15 cellular contexts compared by ENCODE assay signal in genomic region chr19:52533901-52534300, GRCh38. TPM values are rescaled to one million over a fixed set of nuclear protein-coding genes. Genes with fewer than 3 reads are reported as not detected.
DNase-seq lines count a peak whose midpoint lies in the region; ATAC-seq and TF ChIP-seq lines count a peak whose summit lies in the region.
"Had no signal": no experiment of that assay in that cellular context is flagged by ENCODE, and none has a peak within 500 bp of the region (broad histone marks: within the 10 kb centered on the region; RNA-seq: fewer than 3 reads in every experiment).

No MANE protein-coding gene starts in this region.

- peak overlapping the region in 2 of 4 donors; percentile 37 to 52 for H3K27ac ChIP-seq in body of pancreas
- no peak overlapping the region for H3K27ac ChIP-seq in lower lobe of right lung
- peak overlapping the region; percentile 75 for H3K27ac ChIP-seq in subcutaneous abdominal adipose tissue (ENCODE audit: low read depth, low read length)

- no peak for DNase-seq in activated naive CD4-positive, alpha-beta T cell treated with anti-CD3 and anti-CD28 coated beads, Interleukin-2, amount 10 ng/mL, durations not matched to agents 7 days and 5 days
- DNase-seq in activated naive CD4-positive, alpha-beta T cell treated with anti-CD3 and anti-CD28 coated beads, Interleukin-2, amount 50 U/mL, for 72 hours (ENCODE audit: low spot score in 2 of 2): no peak
- DNase-seq in body of pancreas: peak in 2 of 4 donors; percentile 24 to 38
- DNase-seq in lower lobe of right lung: peak; percentile 51
- no peak for DNase-seq in NCI-H2171 (lab: John Stamatoyannopoulos, UW)
- no peak for DNase-seq in activated T-cell treated with anti-CD3 and anti-CD28 coated beads, Interleukin-2, amount 50 U/mL, for 48 hours
- DNase-seq: activated CD8-positive, alpha-beta memory T cell treated with anti-CD3 and anti-CD28 coated beads for 24 hours; activated naive CD4-positive, alpha-beta T cell treated with Interleukin-2 at 50 U/mL for 16 hours; NCI-H2029 treated with DMSO at 0.1 percent for 48 hours; NCI-H774; small intestine had no signal

- no peaks in the 10 kb centered on the region for H3K27me3 Mint-ChIP-seq in activated naive CD4-positive, alpha-beta T cell treated with anti-CD3 and anti-CD28 coated beads, Interleukin-2, amount 10 ng/mL, durations not matched to agents 7 days and 5 days
- H3K27me3 Mint-ChIP-seq: central memory CD8-positive, alpha-beta T cell had no signal

- no peaks in the 10 kb centered on the region for H3K27me3 ChIP-seq in body of pancreas
- H3K27me3 ChIP-seq in lower lobe of right lung (ENCODE audit: low read depth): no peaks in the 10 kb centered on the region
- no peaks in the 10 kb centered on the region for H3K27me3 ChIP-seq in subcutaneous abdominal adipose tissue (ENCODE audit: control insufficient read depth in 5 of 5, insufficient read depth in 4 of 5, low read length in 5 of 5)

- peaks cover 25% of the 10 kb centered on the region for H3K9me3 Mint-ChIP-seq in activated naive CD4-positive, alpha-beta T cell treated with anti-CD3 and anti-CD28 coated beads, Interleukin-2, amount 10 ng/mL, durations not matched to agents 7 days and 5 days
- H3K9me3 Mint-ChIP-seq in activated naive CD4-positive, alpha-beta T cell treated with anti-CD3 and anti-CD28 coated beads, Interleukin-2, amount 50 U/mL, for 72 hours: peaks cover 0 to 9% of the 10 kb centered on the region in 2 donors
- H3K9me3 Mint-ChIP-seq: central memory CD8-positive, alpha-beta T cell had no signal

- peaks cover 44% of the 10 kb centered on the region for H3K4me1 Mint-ChIP-seq in activated naive CD4-positive, alpha-beta T cell treated with anti-CD3 and anti-CD28 coated beads, Interleukin-2, amount 10 ng/mL, durations not matched to agents 7 days and 5 days

- no peak overlapping the region for H3K9ac ChIP-seq in subcutaneous abdominal adipose tissue (ENCODE audit: low read length in 5 of 5)

- intact Hi-C loops in body of pancreas (cut with DNase I) (no loop called here), lower lobe of right lung (cut with DNase I) (no loop called here)

- ATAC-seq in activated naive CD4-positive, alpha-beta T cell treated with anti-CD3 and anti-CD28 coated beads, Interleukin-2, amount 50 U/mL, for 72 hours: no peak
- ATAC-seq in body of pancreas (peak; percentile 31), lower lobe of right lung (peak; percentile 45 to 76), HG03280 (IDR thresholded peaks at IDR 0.05; ENCODE audit: unreplicated experiment) (no peak)
- ATAC-seq: HCT116 had no signal

- no peaks in the 10 kb centered on the region for H3K9me3 ChIP-seq in body of pancreas
- H3K9me3 ChIP-seq in lower lobe of right lung: no peaks in the 10 kb centered on the region
- H3K9me3 ChIP-seq in subcutaneous abdominal adipose tissue (ENCODE audit: control insufficient read depth in 5 of 5, low read length in 5 of 5): no peaks in the 10 kb centered on the region

- no peak for TF ChIP-seq POLR2A in body of pancreas (IDR thresholded peaks at IDR 0.05)

- TF ChIP-seq CTCF in body of pancreas (IDR thresholded peaks at IDR 0.05): no peak
- no peak for TF ChIP-seq CTCF in lower lobe of right lung (IDR thresholded peaks at IDR 0.05)

- H3K4me1 ChIP-seq in body of pancreas (peaks cover 6% of the 10 kb centered on the region), lower lobe of right lung (peaks cover 23% of the 10 kb centered on the region), subcutaneous abdominal adipose tissue (ENCODE audit: control insufficient read depth in 5 of 5, insufficient read depth in 5 of 5, low read length in 5 of 5) (peaks cover 0 to 32% (median 29%) of the 10 kb centered on the region in 5 donors)

- no peak overlapping the region for H3K27ac Mint-ChIP-seq in activated naive CD4-positive, alpha-beta T cell treated with anti-CD3 and anti-CD28 coated beads, Interleukin-2, amount 10 ng/mL, durations not matched to agents 7 days and 5 days
- H3K27ac Mint-ChIP-seq in activated naive CD4-positive, alpha-beta T cell treated with anti-CD3 and anti-CD28 coated beads, Interleukin-2, amount 50 U/mL, for 72 hours: no peak overlapping the region

- peaks cover 0 to 2% of the 10 kb centered on the region in 2 donors for H3K36me3 ChIP-seq in body of pancreas (replicated peaks in 1 of 2; ENCODE audit: insufficient read depth in 1 of 2, low read depth in 2 of 2)
- H3K36me3 ChIP-seq in lower lobe of right lung: peaks cover 6% of the 10 kb centered on the region
- no peaks in the 10 kb centered on the region for H3K36me3 ChIP-seq in subcutaneous abdominal adipose tissue (ENCODE audit: control insufficient read depth in 5 of 5, insufficient read depth in 5 of 5, low read length in 5 of 5)

- H3K36me3 Mint-ChIP-seq in activated naive CD4-positive, alpha-beta T cell treated with anti-CD3 and anti-CD28 coated beads, Interleukin-2, amount 10 ng/mL, durations not matched to agents 7 days and 5 days: peaks cover 70% of the 10 kb centered on the region
- peaks cover 31 to 70% of the 10 kb centered on the region in 2 donors for H3K36me3 Mint-ChIP-seq in activated naive CD4-positive, alpha-beta T cell treated with anti-CD3 and anti-CD28 coated beads, Interleukin-2, amount 50 U/mL, for 72 hours

- H3K4me3 ChIP-seq in body of pancreas (no peak overlapping the region), lower lobe of right lung (no peak overlapping the region), subcutaneous abdominal adipose tissue (ENCODE audit: low read depth in 1 of 5, low read length in 5 of 5) (no peak overlapping the region)

- CTCF ChIA-PET in activated naive CD4-positive, alpha-beta T cell treated with anti-CD3 and anti-CD28 coated beads, Interleukin-2, amount 10 ng/mL, durations not matched to agents 7 days and 5 days (lab: Charles Lee): no interaction called here

- H3K4me3 Mint-ChIP-seq in activated naive CD4-positive, alpha-beta T cell treated with anti-CD3 and anti-CD28 coated beads, Interleukin-2, amount 10 ng/mL, durations not matched to agents 7 days and 5 days: peak overlapping the region; percentile 47

- 68 to 82% methylated on average over 4 to 5 of the region's 5 CpGs for WGBS in body of pancreas, 2 donors

RNA-seq across cellular contexts. Expression of gene ZNF808, which starts 6.4 kb away (rescaled TPM):
- total RNA-seq in activated naive CD4-positive, alpha-beta T cell treated with anti-CD3 and anti-CD28 coated beads, Interleukin-2, amount 50 U/mL, for 72 hours: 10 to 100 TPM; 22.5 to 32.7 TPM
- total RNA-seq in body of pancreas (10 to 100 TPM in 1 of 2 donors, 1 to 10 TPM in 1; 9.3 to 10.9 TPM), lower lobe of right lung (28.5 TPM)

RNA-seq across cellular contexts. Expression of gene ZNF701, which starts 36.2 kb away (rescaled TPM):
- 10 to 100 TPM; 18.7 to 26.4 TPM for total RNA-seq in activated naive CD4-positive, alpha-beta T cell treated with anti-CD3 and anti-CD28 coated beads, Interleukin-2, amount 50 U/mL, for 72 hours
- total RNA-seq in body of pancreas (10 to 100 TPM in 1 of 2 donors, 1 to 10 TPM in 1; 6.5 to 10.9 TPM), lower lobe of right lung (21.6 TPM)

Comparison
In these comparisons a context has a peak if more than half of its experiments do, and no peak if none do; other contexts are left out.
1. ATAC-seq: peak in body of pancreas (single experiment) and lower lobe of right lung (2 of 2); none in activated naive CD4-positive, alpha-beta T cell treated with anti-CD3 and anti-CD28 coated beads, Interleukin-2, amount 50 U/mL, for 72 hours (0 of 2) and HG03280 (single experiment).